9 cellular contexts compared by ENCODE assay signal in the genomic region with DNA sequence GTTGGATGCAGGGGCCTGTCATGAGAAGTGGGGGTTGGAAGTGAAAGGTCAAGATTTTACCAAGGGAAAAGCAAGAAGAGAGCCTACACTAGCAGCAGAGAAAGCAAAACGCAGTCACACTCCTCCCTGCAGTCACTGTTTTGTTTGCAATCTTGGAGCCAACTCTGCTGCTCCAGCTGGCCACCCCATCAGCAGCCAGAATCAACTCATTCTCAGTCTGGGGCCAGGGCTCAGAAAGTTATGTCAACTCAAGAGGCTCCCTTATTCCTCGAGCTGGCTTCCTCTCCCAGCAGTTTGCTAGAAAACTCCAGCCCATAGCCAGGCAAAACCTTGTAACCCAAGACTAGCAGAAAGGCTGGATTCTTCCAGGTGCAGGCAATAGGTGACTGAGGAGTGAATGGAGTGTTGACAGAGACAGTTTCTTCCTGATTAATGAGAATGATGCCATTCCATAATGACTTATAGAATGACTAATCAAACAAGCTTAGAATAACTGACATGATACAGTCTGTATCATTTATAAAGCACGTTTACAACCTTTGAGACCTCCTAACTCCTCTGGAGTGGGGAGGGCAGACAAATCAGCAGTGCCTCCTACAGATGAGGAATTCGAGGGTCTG. TPM values are rescaled to one million over a fixed set of nuclear protein-coding genes. Genes with fewer than 3 reads are reported as not detected.
A peak's percentile ranks its signal among the peaks of the same experiment; 100 is the strongest.
DNase-seq lines count a peak whose midpoint lies in the region; ATAC-seq and TF ChIP-seq lines count a peak whose summit lies in the region.
"Had no signal": no experiment of that assay in that cellular context is flagged by ENCODE, and none has a peak within 500 bp of the region (broad histone marks: within the 10 kb centered on the region; RNA-seq: fewer than 3 reads in every experiment).

No MANE protein-coding gene starts in this region.

- TF ChIP-seq POLR2A in testis (IDR thresholded peaks at IDR 0.05): no peak

- H3K4me3 ChIP-seq in testis: no peak overlapping the region

- intact Hi-C loops in testis (cut with DNase I; ENCODE audit: low total_unique reads): loop anchor here (10.0 kb wide), 1 partner anchor 187 kb away; no protein-coding TSS in a partner anchor

- 40 to 50% methylated on average over 4 of the region's 4 CpGs for WGBS in testis, 2 donors

- no peaks in the 10 kb centered on the region for H3K36me3 ChIP-seq in testis (ENCODE audit: low read depth, missing control alignments)

- no peaks in the 10 kb centered on the region for H3K27me3 ChIP-seq in testis

- H3K4me1 ChIP-seq in testis: peaks cover 7% of the 10 kb centered on the region

- DNase-seq in NCI-H2029 (lab: John Stamatoyannopoulos, UW) (peak; percentile 23), brain pericyte (ENCODE audit: low read depth, low spot score) (peak; percentile 86), iris pigment epithelial cell (ENCODE audit: low read depth) (peak; percentile 62), testis (peak; percentile 71), NCI-H526 treated with DMSO at 0.1 percent for 48 hours (lab: John Stamatoyannopoulos, UW) (no peak)
- DNase-seq in stimulated activated CD8-positive, alpha-beta memory T cell treated with anti-CD3 and anti-CD28 coated beads, Interleukin-4, amount 100 ng/mL, for 48 hours: no peak
- DNase-seq: KBM-7 had no signal

- no peak for TF ChIP-seq CTCF in testis (IDR thresholded peaks at IDR 0.05)

- no peaks in the 10 kb centered on the region for H3K9me3 ChIP-seq in testis

- no peak overlapping the region for H3K27ac ChIP-seq in testis

- ATAC-seq in GM19351 (IDR thresholded peaks at IDR 0.05; ENCODE audit: unreplicated experiment) (no peak), GM21447 (IDR thresholded peaks at IDR 0.05; ENCODE audit: unreplicated experiment) (no peak)

RNA-seq across cellular contexts. Expression of gene P4HA3, which starts 53.4 kb away (rescaled TPM):
- total RNA-seq in testis: 1 to 10 TPM; 4.8 to 4.9 TPM
- 8.1 TPM for polyA plus RNA-seq in testis (ENCODE audit: insufficient read depth, low read depth, low replicate concordance)

Comparison
In these comparisons a context has a peak if more than half of its experiments do, and no peak if none do; other contexts are left out.
1. DNase-seq: peak in NCI-H2029 (single experiment), brain pericyte (single experiment), iris pigment epithelial cell (single experiment) and testis (single experiment); none in stimulated activated CD8-positive, alpha-beta memory T cell treated with anti-CD3 and anti-CD28 coated beads, Interleukin-4, amount 100 ng/mL, for 48 hours (single experiment) and NCI-H526 treated with DMSO at 0.1 percent for 48 hours (single experiment).